Comparison of ENCODE assay signal across 1 cellular context in genomic region chr2:232300894-232301387, GRCh38.
TF ChIP-seq lines count a peak whose summit lies in the region.

No MANE protein-coding gene starts in this region.

TF ChIP-seq in HepG2, 621 proteins besides CTCF, POLR2A, EP300 and RAD21 (continued from another document and continues in another):
- TF ChIP-seq ARID5B (CRISPR knock-in tag; IDR thresholded peaks at IDR 0.05) = peak; percentile 98
- no peak for TF ChIP-seq KLF13 (CRISPR knock-in tag; IDR thresholded peaks at IDR 0.05)
- TF ChIP-seq DDIT3 (CRISPR knock-in tag; IDR thresholded peaks at IDR 0.05) = no peak
- no peak for TF ChIP-seq HIC2 (CRISPR knock-in tag; IDR thresholded peaks at IDR 0.05; ENCODE audit: low read depth)
- no peak for TF ChIP-seq ZNF740 (CRISPR knock-in tag; IDR thresholded peaks at IDR 0.05)
- TF ChIP-seq PRDM10 (CRISPR knock-in tag; IDR thresholded peaks at IDR 0.05; ENCODE audit: low read depth) = 0 out of 2 replicates have a peak, but pooled peaks have one; percentile 34
- peak; percentile 77; the same call in 1 of the 2 replicates for TF ChIP-seq TBX3 (IDR thresholded peaks at IDR 0.05; ENCODE audit: borderline replicate concordance)
- TF ChIP-seq NR2F1 (CRISPR knock-in tag; IDR thresholded peaks at IDR 0.05) = no peak
- 0 out of 2 replicates have a peak, but pooled peaks have one; percentile 40 for TF ChIP-seq ZNF614 (CRISPR knock-in tag; IDR thresholded peaks at IDR 0.05; ENCODE audit: borderline replicate concordance)
- TF ChIP-seq JDP2 (CRISPR knock-in tag; IDR thresholded peaks at IDR 0.05; ENCODE audit: borderline replicate concordance) = no peak
- no peak for TF ChIP-seq ATF4 (CRISPR knock-in tag; IDR thresholded peaks at IDR 0.05)
- no peak for TF ChIP-seq SCMH1 (CRISPR knock-in tag; IDR thresholded peaks at IDR 0.05; ENCODE audit: borderline replicate concordance)
- no peak for TF ChIP-seq ASH2L (IDR thresholded peaks at IDR 0.05; ENCODE audit: insufficient read length, low read depth, low read length)
- no peak for TF ChIP-seq TMF1 (CRISPR knock-in tag; IDR thresholded peaks at IDR 0.05; ENCODE audit: low read depth)
- no peak for TF ChIP-seq DNMT1 (CRISPR knock-in tag; IDR thresholded peaks at IDR 0.05)
- TF ChIP-seq MED1 (CRISPR knock-in tag; IDR thresholded peaks at IDR 0.05) = peak; percentile 66; the same call in 1 of the 2 replicates
- TF ChIP-seq POLR2G (IDR thresholded peaks at IDR 0.05; ENCODE audit: low read depth, low read length) = no peak
- TF ChIP-seq TFE3 (CRISPR knock-in tag; IDR thresholded peaks at IDR 0.05) = no peak
- TF ChIP-seq ZNF33B (CRISPR knock-in tag; IDR thresholded peaks at IDR 0.05) = no peak
- no peak for TF ChIP-seq ZNF788 (CRISPR knock-in tag; IDR thresholded peaks at IDR 0.05; ENCODE audit: borderline replicate concordance)
- no peak for TF ChIP-seq ZNF382 (CRISPR knock-in tag; IDR thresholded peaks at IDR 0.05; ENCODE audit: borderline replicate concordance)
- no peak for TF ChIP-seq ZNF30 (CRISPR knock-in tag; IDR thresholded peaks at IDR 0.05)
- TF ChIP-seq SETDB1 (CRISPR knock-in tag; IDR thresholded peaks at IDR 0.05; ENCODE audit: borderline replicate concordance) = no peak
- no peak for TF ChIP-seq ZNF263 (CRISPR knock-in tag; IDR thresholded peaks at IDR 0.05)
- TF ChIP-seq FOXK2 (IDR thresholded peaks at IDR 0.05) = peak; percentile 83
- TF ChIP-seq KLF11 (CRISPR knock-in tag; IDR thresholded peaks at IDR 0.05) = no peak
- TF ChIP-seq GRHL1 (CRISPR knock-in tag; conservative IDR thresholded peaks at IDR 0.05) = no peak
- TF ChIP-seq ZFP41 (CRISPR knock-in tag; IDR thresholded peaks at IDR 0.05; ENCODE audit: borderline replicate concordance) = no peak
- TF ChIP-seq ARID3A (IDR thresholded peaks at IDR 0.05; ENCODE audit: low read depth, low read length) = peak; percentile 98
- no peak for TF ChIP-seq ZNF790 (CRISPR knock-in tag; IDR thresholded peaks at IDR 0.05; ENCODE audit: borderline replicate concordance)
- no peak for TF ChIP-seq PREB (CRISPR knock-in tag; IDR thresholded peaks at IDR 0.05)
- peak; percentile 16; the same call in 1 of the 2 replicates for TF ChIP-seq ZBTB33 (CRISPR knock-in tag; IDR thresholded peaks at IDR 0.05)
- peak; percentile 87; the same call in 1 of the 2 replicates for TF ChIP-seq HMG20A (CRISPR knock-in tag; IDR thresholded peaks at IDR 0.05; ENCODE audit: borderline replicate concordance)
- TF ChIP-seq HES4 (CRISPR knock-in tag; IDR thresholded peaks at IDR 0.05; ENCODE audit: borderline replicate concordance) = no peak
- no peak for TF ChIP-seq MED8 (CRISPR knock-in tag; IDR thresholded peaks at IDR 0.05; ENCODE audit: insufficient replicate concordance)
- TF ChIP-seq MBD4 (IDR thresholded peaks at IDR 0.05; ENCODE audit: borderline replicate concordance, low read length) = peak; percentile 52; the same call in 1 of the 2 replicates
- no peak for TF ChIP-seq REXO4 (CRISPR knock-in tag; IDR thresholded peaks at IDR 0.05; ENCODE audit: borderline replicate concordance)
- TF ChIP-seq IKZF4 (CRISPR knock-in tag; IDR thresholded peaks at IDR 0.05; ENCODE audit: borderline replicate concordance, low read depth, not compliant biosample characterization) = no peak
